1 cellular context compared by ENCODE assay signal in genomic region chr4:42282081-42282901, GRCh38.
TF ChIP-seq lines count a peak whose summit lies in the region.

No MANE protein-coding gene starts in this region.

TF ChIP-seq in Ishikawa, 13 proteins besides CTCF, POLR2A, EP300 and RAD21 (continued from another document):
- TF ChIP-seq, protein P1, sequence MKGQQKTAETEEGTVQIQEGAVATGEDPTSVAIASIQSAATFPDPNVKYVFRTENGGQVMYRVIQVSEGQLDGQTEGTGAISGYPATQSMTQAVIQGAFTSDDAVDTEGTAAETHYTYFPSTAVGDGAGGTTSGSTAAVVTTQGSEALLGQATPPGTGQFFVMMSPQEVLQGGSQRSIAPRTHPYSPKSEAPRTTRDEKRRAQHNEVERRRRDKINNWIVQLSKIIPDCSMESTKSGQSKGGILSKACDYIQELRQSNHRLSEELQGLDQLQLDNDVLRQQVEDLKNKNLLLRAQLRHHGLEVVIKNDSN (IDR thresholded peaks at IDR 0.05) = no peak
